9 cellular contexts compared by ENCODE assay signal in genomic region chr1:240611228-240611618, GRCh38. TPM values are rescaled to one million over a fixed set of nuclear protein-coding genes. Genes with fewer than 3 reads are reported as not detected.
DNase-seq lines count a peak whose midpoint lies in the region; TF ChIP-seq lines count a peak whose summit lies in the region.
"Had no signal": no experiment of that assay in that cellular context is flagged by ENCODE, and none has a peak within 500 bp of the region (broad histone marks: within the 10 kb centered on the region; RNA-seq: fewer than 3 reads in every experiment).

No MANE protein-coding gene starts in this region.

- no peaks in the 10 kb centered on the region for H3K36me3 ChIP-seq in rectal smooth muscle tissue (ENCODE audit: control insufficient read depth, insufficient read depth, low read length)

- H3K4me3 ChIP-seq in fibroblast of pulmonary artery (replicated peaks; ENCODE audit: low read depth, low read length) = peak overlapping the region; percentile 63
- H3K4me3 ChIP-seq in rectal smooth muscle tissue (ENCODE audit: low read length) = peak overlapping the region; percentile 87

- in situ Hi-C loops in G401 (cut with HindIII; ENCODE audit: low sequenced_read_pairs) = no loop called here

- DNase-seq in G401 (ENCODE audit: low spot score) (peak; percentile 10), SK-N-DZ (ENCODE audit: low spot score) (peak; percentile 7), fibroblast of pulmonary artery (ENCODE audit: low read depth) (no peak), NCI-H526 (lab: John Stamatoyannopoulos, UW) (no peak), cerebellar nuclear complex (lab: John Stamatoyannopoulos, UW) (no peak), GOT3 (lab: John Stamatoyannopoulos, UW) (no peak)
- no peak for DNase-seq in activated CD4-positive, alpha-beta T cell treated with anti-CD3 and anti-CD28 coated beads for 4 hours

- TF ChIP-seq CTCF in fibroblast of pulmonary artery (IDR thresholded peaks at IDR 0.05; ENCODE audit: low read length, missing control alignments) = no peak

- no peaks in the 10 kb centered on the region for H3K27me3 ChIP-seq in rectal smooth muscle tissue (ENCODE audit: control insufficient read depth, insufficient read depth, low read length)

- no peaks in the 10 kb centered on the region for H3K4me1 ChIP-seq in rectal smooth muscle tissue (ENCODE audit: control insufficient read depth, insufficient read depth, low read length)

- H3K9ac ChIP-seq in rectal smooth muscle tissue (ENCODE audit: low read length) = no peak overlapping the region

- peak overlapping the region; percentile 75 for H3K27ac ChIP-seq in rectal smooth muscle tissue (ENCODE audit: low read depth, low read length)

RNA-seq across cellular contexts. Expression of gene GREM2, which starts 0.7 kb away (rescaled TPM):
- total RNA-seq in G401 (2014; rRNA removed; shearing (Covaris generic)) = not detected in 2 replicates
- polyA plus RNA-seq in SK-N-DZ (2014; cell fraction: cytosol; rRNA removed) = 0.32 and 0.44 TPM in 2 replicates
- polyA plus RNA-seq in SK-N-DZ (2014; cell fraction: nucleus; rRNA removed) = 0.08 TPM in 1 of 2 replicates, not detected in the other
- total RNA-seq: OCI-LY7 had no signal

Comparison
In these comparisons a context has a peak if more than half of its experiments do, and no peak if none do; other contexts are left out.
1. DNase-seq: peak in G401 (single experiment) and SK-N-DZ (single experiment); none in fibroblast of pulmonary artery (single experiment), NCI-H526 (0 of 2), cerebellar nuclear complex (0 of 2), GOT3 (single experiment) and activated CD4-positive, alpha-beta T cell treated with anti-CD3 and anti-CD28 coated beads for 4 hours (0 of 2).